ENCODE assay signal across 11 cellular contexts in the genomic region with DNA sequence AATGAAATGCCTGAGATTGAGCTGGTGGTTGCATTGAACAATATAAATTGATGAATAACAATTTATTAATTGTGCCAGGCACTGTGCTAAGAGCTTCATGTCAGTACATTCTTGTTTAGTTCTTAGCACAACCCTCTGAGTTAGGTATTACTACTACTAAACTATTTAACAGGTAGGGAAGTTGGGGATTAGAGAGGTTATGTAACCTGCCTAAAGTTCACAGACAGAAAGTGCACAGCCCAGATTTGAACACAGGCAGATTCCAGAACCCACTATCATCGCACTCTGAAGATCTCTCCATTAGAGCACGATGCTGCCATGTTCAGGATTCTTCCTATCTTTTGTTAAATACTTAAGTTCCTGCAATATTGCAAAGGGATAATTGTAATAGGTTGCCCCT.
"Had no signal": no experiment of that assay in that cellular context is flagged by ENCODE, and none has a peak within 500 bp of the region (broad histone marks: within the 10 kb centered on the region; RNA-seq: fewer than 3 reads in every experiment).

No MANE protein-coding gene starts in this region.

- H3K36me3 Mint-ChIP-seq: natural killer cell had no signal

- H3K4me3 Mint-ChIP-seq: activated CD4-positive, alpha-beta T cell treated with anti-CD3 and anti-CD28 coated beads for 36 hours; activated naive CD8-positive, alpha-beta T cell treated with anti-CD3 and anti-CD28 coated beads, Interleukin-2, amount 10 ng/mL, durations not matched to agents 7 days and 5 days; effector memory CD8-positive, alpha-beta T cell; natural killer cell; stimulated activated naive CD8-positive, alpha-beta T cell treated with anti-CD3 and anti-CD28 coated beads, Interleukin-15, Interleukin-2, amounts not matched to agents 100 ng/mL and 50 ng/mL, for 24 hours; T-helper 1 cell treated with Interleukin-12 subunit alpha and Interleukin-12 subunit beta and Interleukin-4 antibody, amounts not matched to agents 30 μg/mL and 1 μg/mL, for 36 hours had no signal

- FAIRE-seq: bronchial epithelial cell, islet of Langerhans had no signal

- H3K27me3 Mint-ChIP-seq: activated CD4-positive, alpha-beta T cell treated with anti-CD3 and anti-CD28 coated beads for 36 hours; activated naive CD8-positive, alpha-beta T cell treated with anti-CD3 and anti-CD28 coated beads, Interleukin-2, amount 10 ng/mL, durations not matched to agents 7 days and 5 days; effector memory CD8-positive, alpha-beta T cell; stimulated activated naive CD8-positive, alpha-beta T cell treated with anti-CD3 and anti-CD28 coated beads, Interleukin-15, Interleukin-2, amounts not matched to agents 100 ng/mL and 50 ng/mL, for 24 hours had no signal

- ATAC-seq: activated CD4-positive, alpha-beta T cell treated with anti-CD3 and anti-CD28 coated beads for 36 hours; effector memory CD8-positive, alpha-beta T cell; natural killer cell; right cardiac atrium had no signal

- H3K9me3 Mint-ChIP-seq: activated naive CD8-positive, alpha-beta T cell treated with anti-CD3 and anti-CD28 coated beads, Interleukin-2, amount 10 ng/mL, durations not matched to agents 7 days and 5 days; effector memory CD8-positive, alpha-beta T cell; natural killer cell; stimulated activated naive CD8-positive, alpha-beta T cell treated with anti-CD3 and anti-CD28 coated beads, Interleukin-15, Interleukin-2, amounts not matched to agents 100 ng/mL and 50 ng/mL, for 24 hours; T-helper 1 cell treated with Interleukin-12 subunit alpha and Interleukin-12 subunit beta and Interleukin-4 antibody, amounts not matched to agents 30 μg/mL and 1 μg/mL, for 36 hours had no signal

- H3K27ac Mint-ChIP-seq: activated naive CD8-positive, alpha-beta T cell treated with anti-CD3 and anti-CD28 coated beads, Interleukin-2, amount 10 ng/mL, durations not matched to agents 7 days and 5 days; effector memory CD8-positive, alpha-beta T cell; natural killer cell; stimulated activated naive CD8-positive, alpha-beta T cell treated with anti-CD3 and anti-CD28 coated beads, Interleukin-15, Interleukin-2, amounts not matched to agents 100 ng/mL and 50 ng/mL, for 24 hours; T-helper 1 cell treated with Interleukin-12 subunit alpha and Interleukin-12 subunit beta and Interleukin-4 antibody, amounts not matched to agents 30 μg/mL and 1 μg/mL, for 36 hours had no signal

- DNase-seq: activated CD4-positive, alpha-beta T cell treated with anti-CD3 and anti-CD28 coated beads for 36 hours; activated naive CD4-positive, alpha-beta T cell; activated naive CD8-positive, alpha-beta T cell treated with anti-CD3 and anti-CD28 coated beads, Interleukin-2, amount 10 ng/mL, durations not matched to agents 7 days and 5 days; anterior cingulate cortex; effector memory CD8-positive, alpha-beta T cell; natural killer cell; right cardiac atrium had no signal
